ENCODE assay signal across 18 cellular contexts in the genomic region with DNA sequence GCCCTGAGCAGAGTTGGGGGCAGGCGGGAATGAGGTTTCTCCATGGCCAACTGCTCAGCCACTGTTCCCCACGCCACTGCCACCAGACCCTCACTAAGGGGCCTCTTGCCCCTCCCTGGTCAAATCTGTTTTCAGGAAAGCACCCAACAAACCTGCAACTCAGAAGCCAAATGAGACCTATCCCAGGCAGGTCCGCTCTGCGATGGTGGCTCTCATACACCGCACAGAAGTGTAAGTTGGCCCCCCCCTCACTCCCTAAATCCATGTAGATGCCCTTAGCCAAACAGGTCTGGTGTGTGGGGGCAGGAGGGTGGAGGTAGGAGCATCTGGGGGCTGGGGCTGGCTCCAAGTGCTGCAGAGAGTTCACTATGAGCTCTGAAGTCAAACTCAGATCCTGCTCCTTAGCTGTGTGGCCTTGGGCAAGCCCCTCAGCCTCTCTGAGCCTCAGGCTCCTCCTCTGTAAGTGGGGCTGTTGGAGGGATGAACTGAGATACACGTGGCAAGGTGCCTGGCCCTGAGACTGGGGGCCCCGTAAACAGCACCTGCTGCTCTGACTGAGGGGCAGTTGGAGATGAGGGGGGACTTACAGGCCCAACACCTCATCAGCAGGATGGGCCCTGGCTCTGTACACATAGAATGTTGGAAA. TPM values are rescaled to one million over a fixed set of nuclear protein-coding genes. Genes with fewer than 3 reads are reported as not detected.
DNase-seq lines count a peak whose midpoint lies in the region; ATAC-seq, FAIRE-seq and TF ChIP-seq lines count a peak whose summit lies in the region.
"Had no signal": no experiment of that assay in that cellular context is flagged by ENCODE, and none has a peak within 500 bp of the region (broad histone marks: within the 10 kb centered on the region; RNA-seq: fewer than 3 reads in every experiment).

No MANE protein-coding gene starts in this region.

- WGBS in right lobe of liver (ENCODE audit: insufficient coverage, low coverage, low lambda C conversion rate, missing lambda C conversion rate), result 80% methylated on average over 1 of the region's 7 CpGs

- no peak overlapping the region for H3K4me2 ChIP-seq in MM.1S (ENCODE audit: low read depth, low read length)

- no peaks in the 10 kb centered on the region for H4K20me1 ChIP-seq in MM.1S (ENCODE audit: insufficient read depth, low read length)

- ATAC-seq in right lobe of liver, result no peak

- intact Hi-C loops in CD14-positive monocyte (cut with micrococcal nuclease) (no loop called here), right lobe of liver (cut with DNase I) (no loop called here)

- no peaks in the 10 kb centered on the region for H3K36me3 ChIP-seq in right lobe of liver
- no peaks in the 10 kb centered on the region for H3K36me3 ChIP-seq in skeletal muscle tissue (ENCODE audit: control insufficient read depth in 3 of 3, insufficient read depth in 3 of 3, low read length in 3 of 3)
- no peaks in the 10 kb centered on the region for H3K36me3 ChIP-seq in MM.1S (replicated peaks; ENCODE audit: insufficient read depth, low read length)

- H3K36me3 Mint-ChIP-seq in CD14-positive monocyte, result peaks cover 0 to 6% of the 10 kb centered on the region in 2 donors
- peaks cover 3% of the 10 kb centered on the region for H3K36me3 Mint-ChIP-seq in chondrocyte (ENCODE audit: low read depth)

- no peaks in the 10 kb centered on the region for H3K27me3 ChIP-seq in right lobe of liver
- H3K27me3 ChIP-seq in skeletal muscle tissue (ENCODE audit: control insufficient read depth in 3 of 3, insufficient read depth in 3 of 3, low read length in 3 of 3), result peaks cover 0 to 6% (median 6%) of the 10 kb centered on the region in 3 donors
- H3K27me3 ChIP-seq in MM.1S (replicated peaks; ENCODE audit: insufficient read depth, low read length), result no peaks in the 10 kb centered on the region

- H2AFZ ChIP-seq in MM.1S (ENCODE audit: low read length), result no peak overlapping the region

- H3F3A ChIP-seq in MM.1S (ENCODE audit: insufficient read depth, low read length), result no peaks in the 10 kb centered on the region

- H3K4me1 Mint-ChIP-seq in CD14-positive monocyte (peaks cover 29% of the 10 kb centered on the region), chondrocyte (ENCODE audit: low read depth) (peaks cover 54% of the 10 kb centered on the region)

- H3K9me3 ChIP-seq in right lobe of liver (no peaks in the 10 kb centered on the region), skeletal muscle tissue (ENCODE audit: control insufficient read depth in 3 of 3, low read length in 3 of 3) (no peaks in the 10 kb centered on the region), MM.1S (replicated peaks; ENCODE audit: insufficient read depth, low read length) (no peaks in the 10 kb centered on the region)

- peak overlapping the region; percentile 15 to 75 (median 57) for H3K27ac ChIP-seq in right lobe of liver
- peak overlapping the region; percentile 79 for H3K27ac ChIP-seq in skeletal muscle tissue (ENCODE audit: low read depth, low read length)
- no peak overlapping the region for H3K27ac ChIP-seq in MM.1S (ENCODE audit: low read length)

- H3K4me3 Mint-ChIP-seq in CD14-positive monocyte (no peak overlapping the region), chondrocyte (ENCODE audit: unreplicated experiment) (no peak overlapping the region)
- H3K4me3 Mint-ChIP-seq: activated CD4-positive, alpha-beta T cell treated with anti-CD3 and anti-CD28 coated beads, Interleukin-2, amount 10 ng/mL, durations not matched to agents 24 days and 14 days; activated T-cell treated with anti-CD3 and anti-CD28 coated beads, Interleukin-2, amount 50 U/mL, for 24 hours had no signal

- no peak overlapping the region for H3K27ac Mint-ChIP-seq in CD14-positive monocyte
- H3K27ac Mint-ChIP-seq in chondrocyte (ENCODE audit: unreplicated experiment), result peak overlapping the region; percentile 22
- H3K27ac Mint-ChIP-seq: activated CD4-positive, alpha-beta T cell treated with anti-CD3 and anti-CD28 coated beads, Interleukin-2, amount 10 ng/mL, durations not matched to agents 24 days and 14 days; activated T-cell treated with anti-CD3 and anti-CD28 coated beads, Interleukin-2, amount 50 U/mL, for 24 hours had no signal

- TF ChIP-seq CTCF in CD14-positive monocyte (IDR thresholded peaks at IDR 0.05), result no peak
- TF ChIP-seq CTCF in chondrocyte (IDR thresholded peaks at IDR 0.05), result no peak
- no peak for TF ChIP-seq CTCF in right lobe of liver (IDR thresholded peaks at IDR 0.05)
- TF ChIP-seq CTCF in MM.1S (IDR thresholded peaks at IDR 0.05; ENCODE audit: low read length), result no peak

- no peaks in the 10 kb centered on the region for H3K9me2 ChIP-seq in MM.1S (replicated peaks; ENCODE audit: insufficient read depth, low read length)

- peaks cover 0 to 9% (median 4%) of the 10 kb centered on the region in 4 donors for H3K4me1 ChIP-seq in right lobe of liver
- H3K4me1 ChIP-seq in skeletal muscle tissue (ENCODE audit: control insufficient read depth in 3 of 3, insufficient read depth in 3 of 3, low read length in 3 of 3), result peaks cover 29 to 66% (median 43%) of the 10 kb centered on the region in 3 donors
- H3K4me1 ChIP-seq in MM.1S (ENCODE audit: low read length), result 0 out of 2 replicates have a peak, but pooled peaks cover 3% of the 10 kb centered on the region

- no peak for FAIRE-seq in frontal cortex (lab: Jason Lieb, UNC)
- FAIRE-seq: colon, G401.6, RCC 7860 had no signal

- no peaks in the 10 kb centered on the region for H3K79me2 ChIP-seq in MM.1S (ENCODE audit: low read length)

- TF ChIP-seq POLR2A in right lobe of liver (IDR thresholded peaks at IDR 0.05), result no peak

- DNase-seq in CD14-positive monocyte (ENCODE audit: low spot score) (peak; percentile 27), chondrocyte (ENCODE audit: low spot score) (peak; percentile 58), right lobe of liver (peak in 1 of 3 donors; percentile 20), MM.1S (no peak), frontal cortex (ENCODE audit: low spot score in 2 of 2) (no peak), dermis blood vessel endothelial cell (no peak), NCI-H187 treated with DMSO at 0.1 percent for 48 hours (lab: John Stamatoyannopoulos, UW) (no peak)
- DNase-seq: activated CD4-positive, alpha-beta T cell treated with anti-CD3 and anti-CD28 coated beads, Interleukin-2, amount 10 ng/mL, durations not matched to agents 24 days and 14 days; activated T-cell treated with anti-CD3 and anti-CD28 coated beads, Interleukin-2, amount 50 U/mL, for 24 hours; COR-L47; NCI-H1930; NCI-H69; stimulated activated CD4-positive, alpha-beta T cell treated with anti-CD3 and anti-CD28 coated beads, Interleukin-1b, Interleukin-23, amount 100 ng/mL, for 48 hours had no signal

- H3K27me3 Mint-ChIP-seq in CD14-positive monocyte (ENCODE audit: low read depth in 3 of 3) (peaks cover 4 to 5% (median 4%) of the 10 kb centered on the region in 3 donors), chondrocyte (ENCODE audit: low read depth) (no peaks in the 10 kb centered on the region)
- H3K27me3 Mint-ChIP-seq: activated T-cell treated with anti-CD3 and anti-CD28 coated beads, Interleukin-2, amount 50 U/mL, for 24 hours had no signal

- peak overlapping the region; percentile 16 to 24 (median 18) for H3K4me3 ChIP-seq in right lobe of liver
- peak overlapping the region; percentile 51 to 68 (median 64) for H3K4me3 ChIP-seq in skeletal muscle tissue (ENCODE audit: low read length in 3 of 3)
- no peak overlapping the region for H3K4me3 ChIP-seq in MM.1S (ENCODE audit: low read length)

- peaks cover 19 to 33% (median 26%) of the 10 kb centered on the region in 7 donors for H3K9me3 Mint-ChIP-seq in CD14-positive monocyte
- peaks cover 13% of the 10 kb centered on the region for H3K9me3 Mint-ChIP-seq in chondrocyte (ENCODE audit: low read depth)

- H3K9ac ChIP-seq in skeletal muscle tissue (ENCODE audit: low read depth in 1 of 3, low read length in 3 of 3), result peak overlapping the region in 2 of 3 donors; percentile 8 to 74
- H3K9ac ChIP-seq in MM.1S (ENCODE audit: low read length), result no peak overlapping the region

RNA-seq across cellular contexts. Expression of a gene that starts 1.1 kb away (rescaled TPM):
- under 1 TPM in 1 of 2 donors, not detected in 1; 0.07 TPM for polyA plus RNA-seq in CD14-positive monocyte
- 0.31 to 0.92 TPM (median 0.40 TPM) in 3 replicates for total RNA-seq in chondrocyte
- 10 to 100 TPM in 3 of 6 experiments, 1 to 10 TPM in 3; 6.2 to 11.8 (median 9.1) TPM for total RNA-seq in right lobe of liver
- 25.6 TPM for total RNA-seq in skeletal muscle tissue
- total RNA-seq in frontal cortex, result 4.1 TPM
- total RNA-seq in dermis blood vessel endothelial cell, result 465 and 483 TPM in 2 replicates
- total RNA-seq: activated CD4-positive, alpha-beta T cell treated with anti-CD3 and anti-CD28 coated beads, Interleukin-2, amount 10 ng/mL, durations not matched to agents 24 days and 14 days; T-helper 2 cell treated with Interferon-gamma antibody and Interleukin-4, amounts not matched to agents 100 ng/mL and 5 ng/mL, for 36 hours had no signal

RNA-seq across cellular contexts. Expression of a gene that starts 2.1 kb away (rescaled TPM):
- not detected for polyA plus RNA-seq in CD14-positive monocyte
- total RNA-seq in chondrocyte (1.2 to 2.2 TPM (median 1.5 TPM) in 3 replicates), right lobe of liver (10 to 100 TPM in 2 of 6 experiments, 1 to 10 TPM in 4; 1.1 to 21.2 (median 2.2) TPM), skeletal muscle tissue (4.2 TPM), frontal cortex (1.6 TPM), dermis blood vessel endothelial cell (111 and 117 TPM in 2 replicates)
- total RNA-seq: T-helper 2 cell treated with Interferon-gamma antibody and Interleukin-4, amounts not matched to agents 100 ng/mL and 5 ng/mL, for 36 hours had no signal

RNA-seq across cellular contexts. Expression of a gene that starts 12.0 kb away (rescaled TPM):
- not detected for polyA plus RNA-seq in CD14-positive monocyte
- total RNA-seq in chondrocyte (0.54 to 0.65 TPM in 2 of 3 replicates, not detected in the other), right lobe of liver (10 to 100 TPM; 11.1 to 77.6 (median 28.6) TPM), skeletal muscle tissue (11.5 TPM), frontal cortex (0.41 TPM), dermis blood vessel endothelial cell (12.8 and 23.8 TPM in 2 replicates)
- total RNA-seq: activated CD4-positive, alpha-beta T cell treated with anti-CD3 and anti-CD28 coated beads, Interleukin-2, amount 10 ng/mL, durations not matched to agents 24 days and 14 days; T-helper 2 cell treated with Interferon-gamma antibody and Interleukin-4, amounts not matched to agents 100 ng/mL and 5 ng/mL, for 36 hours had no signal

Comparison
In these comparisons a context has a peak if more than half of its experiments do, and no peak if none do; other contexts are left out.
1. DNase-seq: peak in CD14-positive monocyte (single experiment) and chondrocyte (single experiment); none in MM.1S (single experiment), frontal cortex (0 of 2), dermis blood vessel endothelial cell (single experiment) and NCI-H187 treated with DMSO at 0.1 percent for 48 hours (single experiment).
2. RNA of a gene that starts 1.1 kb away (total RNA-seq): 465 to 483 TPM in dermis blood vessel endothelial cell; 25.6 TPM in skeletal muscle tissue (single experiment), 6.2 to 11.8 TPM in right lobe of liver, 4.1 TPM in frontal cortex (single experiment) and 0.31 to 0.92 TPM in chondrocyte; every median in the first group is over 10 times any median in the second.